In genomic region chr2:86764661-86765307, GRCh38 we compare ENCODE assay signal across 8 cellular contexts. TPM values are rescaled to one million over a fixed set of nuclear protein-coding genes. Genes with fewer than 3 reads are reported as not detected.
DNase-seq lines count a peak whose midpoint lies in the region; ATAC-seq, FAIRE-seq and TF ChIP-seq lines count a peak whose summit lies in the region.

No MANE protein-coding gene starts in this region.

- H3K36me3 ChIP-seq in endodermal cell (ENCODE audit: control insufficient read depth, insufficient read depth, low read length), result peaks cover 34% of the 10 kb centered on the region

- H3K9me3 Mint-ChIP-seq in endodermal cell, result no peaks in the 10 kb centered on the region

- peaks cover 35% of the 10 kb centered on the region for H3K36me3 Mint-ChIP-seq in endodermal cell (ENCODE audit: low read depth)

- no peaks in the 10 kb centered on the region for H3K27me3 ChIP-seq in endodermal cell (ENCODE audit: control insufficient read depth, insufficient read depth, low read length, poor library complexity, severe bottlenecking)

- H3K9ac ChIP-seq in endodermal cell (ENCODE audit: extremely low read depth, low read length, poor library complexity, severe bottlenecking), result no peak overlapping the region

- no peak for TF ChIP-seq POLR2A in GM12891 (IDR thresholded peaks at IDR 0.05; ENCODE audit: low read depth, low read length)

- H3K9me3 ChIP-seq in endodermal cell (ENCODE audit: control insufficient read depth, low read length), result no peaks in the 10 kb centered on the region

- H3K27ac ChIP-seq in endodermal cell (ENCODE audit: low read depth, low read length), result no peak overlapping the region

- no peak overlapping the region for H3K4me3 Mint-ChIP-seq in endodermal cell

- ATAC-seq in SK-N-SH treated with all-trans-retinoic acid at 6 μM for 48 hours (peak; percentile 86), HG03095 (IDR thresholded peaks at IDR 0.05; ENCODE audit: unreplicated experiment) (no peak)

- peak; percentile 80 for TF ChIP-seq CTCF in endodermal cell (conservative IDR thresholded peaks at IDR 0.05)

- H3K27me3 Mint-ChIP-seq in endodermal cell (ENCODE audit: insufficient read depth), result no peaks in the 10 kb centered on the region

- peak; percentile 83 for FAIRE-seq in GM12891 (lab: Jason Lieb, UNC)

- no peak overlapping the region for H3K4me3 ChIP-seq in endodermal cell (ENCODE audit: low read length)

- H3K4me1 Mint-ChIP-seq in endodermal cell, result peaks cover 3% of the 10 kb centered on the region

- DNase-seq in Ammon's horn (ENCODE audit: low spot score) (peak; percentile 50), GM12891 (ENCODE audit: insufficient read length, low spot score) (peak; percentile 17), HuH-7 (ENCODE audit: low spot score) (peak; percentile 48), endodermal cell (peak; percentile 72), midbrain (lab: John Stamatoyannopoulos, UW) (peak; percentile 36)
- DNase-seq in stimulated activated naive CD4-positive, alpha-beta T cell treated with Interleukin-2 at 50 U/mL for 16 hours (lab: John Stamatoyannopoulos, UW), result no peak

- no peak overlapping the region for H3K27ac Mint-ChIP-seq in endodermal cell

- 52 to 53% methylated on average over 3 to 4 of the region's 4 CpGs for WGBS in endodermal cell (ENCODE audit: insufficient coverage in 1 of 2, insufficient read length in 1 of 2), 2 experiments

- H3K4me1 ChIP-seq in endodermal cell (ENCODE audit: control insufficient read depth, insufficient read depth, low read length), result no peaks in the 10 kb centered on the region

TF ChIP-seq in GM12891, 5 proteins besides CTCF, POLR2A, EP300 and RAD21:
- no peak for TF ChIP-seq TAF1 (IDR thresholded peaks at IDR 0.05; ENCODE audit: low read depth, low read length)
- TF ChIP-seq PAX5 (IDR thresholded peaks at IDR 0.05; ENCODE audit: insufficient read depth, low read length, severe bottlenecking), result no peak
- TF ChIP-seq POLR2AphosphoS5 (IDR thresholded peaks at IDR 0.05; ENCODE audit: low read depth, low read length), result no peak

TF ChIP-seq in SK-N-SH treated with all-trans-retinoic acid at 6 μM for 48 hours, 23 proteins besides CTCF, POLR2A, EP300 and RAD21:
- TF ChIP-seq PPARA (CRISPR knock-in tag; IDR thresholded peaks at IDR 0.05; ENCODE audit: borderline replicate concordance) (no peak), ARNTL (CRISPR knock-in tag; IDR thresholded peaks at IDR 0.05; ENCODE audit: borderline replicate concordance, low read depth) (no peak), ZC3H10 (CRISPR knock-in tag; IDR thresholded peaks at IDR 0.05) (no peak), ZNF565 (CRISPR knock-in tag; conservative IDR thresholded peaks at IDR 0.05; ENCODE audit: low read depth) (no peak), RARB (CRISPR knock-in tag; IDR thresholded peaks at IDR 0.05) (no peak)

RNA-seq across cellular contexts. Expression of gene CD8A, which starts 25.9 kb away (rescaled TPM):
- 0.05 TPM for polyA plus RNA-seq in GM12891 (2012; ENCODE audit: low read depth, missing spikeins)
- under 1 TPM in 1 of 2 donors, not detected in 1; 0.18 TPM for total RNA-seq in endodermal cell
- not detected for polyA plus RNA-seq in endodermal cell (2013, experiment 1 of 2)
- polyA plus RNA-seq in endodermal cell (2013, experiment 2 of 2), result not detected

RNA-seq across cellular contexts. Expression of gene RMND5A, which starts 44.7 kb away (rescaled TPM):
- polyA plus RNA-seq in GM12891 (2012; ENCODE audit: low read depth, missing spikeins), result 10.1 TPM
- total RNA-seq in endodermal cell, result 10 to 100 TPM; 45.4 to 49.3 TPM
- polyA plus RNA-seq in endodermal cell (2013, experiment 1 of 2), result 26.3 TPM
- polyA plus RNA-seq in endodermal cell (2013, experiment 2 of 2), result 25.9 TPM
